In genomic region chr6:80553071-80553740, GRCh38 we compare ENCODE assay signal across 20 cellular contexts.
DNase-seq lines count a peak whose midpoint lies in the region; ATAC-seq and TF ChIP-seq lines count a peak whose summit lies in the region.
"Had no signal": no experiment of that assay in that cellular context is flagged by ENCODE, and none has a peak within 500 bp of the region (broad histone marks: within the 10 kb centered on the region; RNA-seq: fewer than 3 reads in every experiment).

No MANE protein-coding gene starts in this region.

- no peak overlapping the region for H2BK120ac ChIP-seq in neuronal stem cell (ENCODE audit: low read depth, low read length)

- H3K4me3 Mint-ChIP-seq in CD4-positive, alpha-beta T cell, result no peak overlapping the region
- H3K4me3 Mint-ChIP-seq in naive thymus-derived CD8-positive, alpha-beta T cell, result no peak overlapping the region
- no peak overlapping the region for H3K4me3 Mint-ChIP-seq in activated T-helper 17 cell treated with anti-CD3 and anti-CD28 coated beads, Interleukin-2, amount 50 U/mL, for 72 hours
- H3K4me3 Mint-ChIP-seq: activated B cell treated with CpG ODN at 0.5 μM for 24 hours; activated naive CD8-positive, alpha-beta T cell treated with anti-CD3 and anti-CD28 coated beads, Interleukin-2, amount 50 U/mL, for 24 hours; activated T-helper 1 cell treated with anti-CD3 and anti-CD28 coated beads, Interleukin-12 subunit alpha, Interleukin-12 subunit beta, Interleukin-2, Interleukin-4 antibody, amounts not matched to agents 30 ng/mL and 10 ng/mL and 1 ng/mL, durations not matched to agents 14 hours and 24 hours and 36 hours; HFFc6; IgD-negative memory B cell; T-helper 1 cell treated with Interleukin-12 subunit alpha and Interleukin-12 subunit beta and Interleukin-4 antibody, amounts not matched to agents 30 μg/mL and 1 μg/mL, for 36 hours had no signal

- H3K9ac ChIP-seq in HUES48 (ENCODE audit: low read depth, low read length) (no peak overlapping the region), neuronal stem cell (ENCODE audit: low read depth, low read length, poor library complexity) (no peak overlapping the region)

- H2BK15ac ChIP-seq in neuronal stem cell (ENCODE audit: low read length), result no peak overlapping the region

- peak overlapping the region; percentile 53 for H2AFZ ChIP-seq in neuronal stem cell (ENCODE audit: low read length)

- H4K91ac ChIP-seq in neuronal stem cell (ENCODE audit: low read depth, low read length, poor library complexity), result no peak overlapping the region

- WGBS in neuronal stem cell (ENCODE audit: extremely low coverage in 2 of 2, insufficient read length in 2 of 2, insufficient replicate concordance in 1 of 2), 2 donors, result no CpG with 5 or more reads among the region's 5 CpGs

- intact Hi-C loops in CD4-positive, alpha-beta T cell (cut with DNase I, micrococcal nuclease), result no loop called here

- H4K8ac ChIP-seq in neuronal stem cell (ENCODE audit: low read depth, low read length), result no peak overlapping the region

- H3K36me3 Mint-ChIP-seq in CD4-positive, alpha-beta T cell (ENCODE audit: low read depth), result no peaks in the 10 kb centered on the region
- no peaks in the 10 kb centered on the region for H3K36me3 Mint-ChIP-seq in naive thymus-derived CD8-positive, alpha-beta T cell
- H3K36me3 Mint-ChIP-seq in activated T-helper 17 cell treated with anti-CD3 and anti-CD28 coated beads, Interleukin-2, amount 50 U/mL, for 72 hours (ENCODE audit: low read depth), result no peaks in the 10 kb centered on the region
- H3K36me3 Mint-ChIP-seq: IgD-negative memory B cell had no signal

- TF ChIP-seq CTCF in WERI-Rb-1 (IDR thresholded peaks at IDR 0.05; ENCODE audit: low read depth, low read length) (no peak), fibroblast of the aortic adventitia (IDR thresholded peaks at IDR 0.05; ENCODE audit: insufficient read depth, low read length) (no peak)
- TF ChIP-seq CTCF in CD4-positive, alpha-beta T cell (IDR thresholded peaks at IDR 0.05), result no peak

- POLR2A ChIA-PET in CD4-positive, alpha-beta T cell (lab: Charles Lee), result no interaction called here
- POLR2A ChIA-PET in naive thymus-derived CD8-positive, alpha-beta T cell (lab: Charles Lee), result no interaction called here

- H3K4me2 ChIP-seq in neuronal stem cell (ENCODE audit: insufficient read depth, low read length, poor library complexity, severe bottlenecking), result no peak overlapping the region

- DNase-seq in WERI-Rb-1 (peak; percentile 73), fibroblast of the aortic adventitia (ENCODE audit: low read depth) (peak; percentile 78), neuronal stem cell (ENCODE audit: low spot score) (peak; percentile 32)
- no peak for DNase-seq in CD4-positive, alpha-beta T cell
- DNase-seq in naive thymus-derived CD8-positive, alpha-beta T cell, result no peak
- DNase-seq: activated B cell treated with CpG ODN at 0.5 μM for 24 hours; activated naive CD8-positive, alpha-beta T cell treated with anti-CD3 and anti-CD28 coated beads, Interleukin-2, amount 50 U/mL, for 24 hours; BE2C; colonic mucosa; HFFc6; NCI-H774; stimulated activated naive CD4-positive, alpha-beta T cell had no signal

- no peak overlapping the region for H2BK5ac ChIP-seq in neuronal stem cell (ENCODE audit: low read length)

- no peak for ATAC-seq in GM19324 (IDR thresholded peaks at IDR 0.05; ENCODE audit: low FRiP score, unreplicated experiment)
- no peak for ATAC-seq in CD4-positive, alpha-beta T cell (ENCODE audit: poor library complexity)
- no peak for ATAC-seq in naive thymus-derived CD8-positive, alpha-beta T cell
- no peak for ATAC-seq in activated T-helper 17 cell treated with anti-CD3 and anti-CD28 coated beads, Interleukin-2, amount 50 U/mL, for 72 hours (replicated peaks)
- ATAC-seq: activated naive CD8-positive, alpha-beta T cell treated with anti-CD3 and anti-CD28 coated beads, Interleukin-2, amount 50 U/mL, for 24 hours had no signal

- no peak overlapping the region for H3K23ac ChIP-seq in neuronal stem cell (ENCODE audit: low read depth, low read length, poor library complexity)

- H3K27me3 ChIP-seq in HUES48 (ENCODE audit: control insufficient read depth, insufficient read depth, low read length) (no peaks in the 10 kb centered on the region), WERI-Rb-1 (ENCODE audit: insufficient read depth, low read depth, severe bottlenecking) (no peaks in the 10 kb centered on the region), neuronal stem cell (ENCODE audit: control insufficient read depth in 3 of 3, insufficient read depth in 3 of 3, low read depth in 1 of 3, low read length in 3 of 3) (peaks cover 0 to 2% (median 0%) of the 10 kb centered on the region in 3 experiments)
- H3K27me3 ChIP-seq in CD4-positive, alpha-beta T cell (ENCODE audit: control insufficient read depth, insufficient read depth, low read length), result no peaks in the 10 kb centered on the region
- H3K27me3 ChIP-seq: BE2C, colonic mucosa had no signal

- H3K27me3 Mint-ChIP-seq in CD4-positive, alpha-beta T cell, result no peaks in the 10 kb centered on the region
- H3K27me3 Mint-ChIP-seq in naive thymus-derived CD8-positive, alpha-beta T cell, result peaks cover 0 to 3% (median 0%) of the 10 kb centered on the region in 5 donors
- no peaks in the 10 kb centered on the region for H3K27me3 Mint-ChIP-seq in activated T-helper 17 cell treated with anti-CD3 and anti-CD28 coated beads, Interleukin-2, amount 50 U/mL, for 72 hours
- H3K27me3 Mint-ChIP-seq: activated B cell treated with CpG ODN at 0.5 μM for 24 hours; activated naive CD8-positive, alpha-beta T cell treated with anti-CD3 and anti-CD28 coated beads, Interleukin-2, amount 50 U/mL, for 24 hours; IgD-negative memory B cell had no signal

- H3K4ac ChIP-seq in neuronal stem cell (ENCODE audit: low read length), result no peak overlapping the region

- no peaks in the 10 kb centered on the region for H3K79me1 ChIP-seq in neuronal stem cell (ENCODE audit: low read depth, low read length)

- H3K9me3 ChIP-seq in HUES48 (ENCODE audit: control insufficient read depth, insufficient read depth, low read length) (peaks cover 10% of the 10 kb centered on the region), WERI-Rb-1 (ENCODE audit: severe bottlenecking) (peaks cover 3% of the 10 kb centered on the region), neuronal stem cell (replicated peaks in 1 of 2; ENCODE audit: control insufficient read depth in 2 of 2, insufficient read depth in 1 of 2, low read depth in 1 of 2, low read length in 2 of 2) (peaks cover 4 to 8% of the 10 kb centered on the region in 2 donors)
- H3K9me3 ChIP-seq in CD4-positive, alpha-beta T cell (ENCODE audit: control insufficient read depth, low read length), result no peaks in the 10 kb centered on the region
- H3K9me3 ChIP-seq: BE2C, colonic mucosa had no signal

- peaks cover 4% of the 10 kb centered on the region for H3K9me3 Mint-ChIP-seq in CD4-positive, alpha-beta T cell
- no peaks in the 10 kb centered on the region for H3K9me3 Mint-ChIP-seq in naive thymus-derived CD8-positive, alpha-beta T cell
- H3K9me3 Mint-ChIP-seq in activated T-helper 17 cell treated with anti-CD3 and anti-CD28 coated beads, Interleukin-2, amount 50 U/mL, for 72 hours, result no peaks in the 10 kb centered on the region
- H3K9me3 Mint-ChIP-seq: activated B cell treated with CpG ODN at 0.5 μM for 24 hours; activated naive CD8-positive, alpha-beta T cell treated with anti-CD3 and anti-CD28 coated beads, Interleukin-2, amount 50 U/mL, for 24 hours; activated T-helper 1 cell treated with anti-CD3 and anti-CD28 coated beads, Interleukin-12 subunit alpha, Interleukin-12 subunit beta, Interleukin-2, Interleukin-4 antibody, amounts not matched to agents 30 ng/mL and 10 ng/mL and 1 ng/mL, durations not matched to agents 14 hours and 24 hours and 36 hours; HFFc6; IgD-negative memory B cell; T-helper 1 cell treated with Interleukin-12 subunit alpha and Interleukin-12 subunit beta and Interleukin-4 antibody, amounts not matched to agents 30 μg/mL and 1 μg/mL, for 36 hours had no signal

- H3K27ac Mint-ChIP-seq in CD4-positive, alpha-beta T cell, result no peak overlapping the region
- H3K27ac Mint-ChIP-seq in naive thymus-derived CD8-positive, alpha-beta T cell, result no peak overlapping the region
- H3K27ac Mint-ChIP-seq in activated T-helper 17 cell treated with anti-CD3 and anti-CD28 coated beads, Interleukin-2, amount 50 U/mL, for 72 hours, result no peak overlapping the region
- H3K27ac Mint-ChIP-seq: activated B cell treated with CpG ODN at 0.5 μM for 24 hours; activated naive CD8-positive, alpha-beta T cell treated with anti-CD3 and anti-CD28 coated beads, Interleukin-2, amount 50 U/mL, for 24 hours; activated T-helper 1 cell treated with anti-CD3 and anti-CD28 coated beads, Interleukin-12 subunit alpha, Interleukin-12 subunit beta, Interleukin-2, Interleukin-4 antibody, amounts not matched to agents 30 ng/mL and 10 ng/mL and 1 ng/mL, durations not matched to agents 14 hours and 24 hours and 36 hours; HFFc6; IgD-negative memory B cell; T-helper 1 cell treated with Interleukin-12 subunit alpha and Interleukin-12 subunit beta and Interleukin-4 antibody, amounts not matched to agents 30 μg/mL and 1 μg/mL, for 36 hours had no signal

- CTCF ChIA-PET in CD4-positive, alpha-beta T cell (lab: Charles Lee), result no interaction called here

- H3K36me3 ChIP-seq in HUES48 (ENCODE audit: control insufficient read depth, insufficient read depth, low read length) (no peaks in the 10 kb centered on the region), WERI-Rb-1 (no peaks in the 10 kb centered on the region), neuronal stem cell (replicated peaks in 1 of 2; ENCODE audit: control insufficient read depth in 2 of 2, insufficient read depth in 2 of 2, low read length in 2 of 2) (no peaks in the 10 kb centered on the region)
- H3K36me3 ChIP-seq: BE2C, colonic mucosa had no signal

- no peak overlapping the region for H2AK5ac ChIP-seq in neuronal stem cell (ENCODE audit: low read depth, low read length)

- no peak overlapping the region for H3K18ac ChIP-seq in neuronal stem cell (ENCODE audit: low read length)

- H3K27ac ChIP-seq in HUES48 (ENCODE audit: low read depth, low read length), result peak overlapping the region; percentile 52
- peak overlapping the region; percentile 95 for H3K27ac ChIP-seq in WERI-Rb-1
- no peak overlapping the region for H3K27ac ChIP-seq in neuronal stem cell (replicated peaks; ENCODE audit: low read length)
- no peak overlapping the region for H3K27ac ChIP-seq in CD4-positive, alpha-beta T cell (ENCODE audit: low read depth, low read length)
- H3K27ac ChIP-seq: colonic mucosa, epithelial cell of prostate, RWPE1 had no signal

- no peak overlapping the region for H3K14ac ChIP-seq in neuronal stem cell (ENCODE audit: low read length)

- no peaks in the 10 kb centered on the region; the same call in 1 of the 2 replicates for H3K4me1 ChIP-seq in HUES48 (ENCODE audit: control insufficient read depth, insufficient read depth, low read length)
- H3K4me1 ChIP-seq in neuronal stem cell (ENCODE audit: control insufficient read depth in 2 of 2, insufficient read depth in 1 of 2, low read depth in 1 of 2, low read length in 2 of 2), result peaks cover 1 to 24% of the 10 kb centered on the region in 2 donors
- H3K4me1 ChIP-seq: BE2C, colonic mucosa had no signal

- no peak overlapping the region for H2BK12ac ChIP-seq in neuronal stem cell (ENCODE audit: low read length)

- no peaks in the 10 kb centered on the region for H3K4me1 Mint-ChIP-seq in CD4-positive, alpha-beta T cell (ENCODE audit: low read depth)
- no peaks in the 10 kb centered on the region for H3K4me1 Mint-ChIP-seq in naive thymus-derived CD8-positive, alpha-beta T cell
- H3K4me1 Mint-ChIP-seq in activated T-helper 17 cell treated with anti-CD3 and anti-CD28 coated beads, Interleukin-2, amount 50 U/mL, for 72 hours, result no peaks in the 10 kb centered on the region
- H3K4me1 Mint-ChIP-seq: activated B cell treated with CpG ODN at 0.5 μM for 24 hours; activated naive CD8-positive, alpha-beta T cell treated with anti-CD3 and anti-CD28 coated beads, Interleukin-2, amount 50 U/mL, for 24 hours had no signal

- H3K4me3 ChIP-seq in HUES48 (ENCODE audit: low read depth, low read length) (no peak overlapping the region), WERI-Rb-1 (ENCODE audit: low read depth, low read length) (no peak overlapping the region), fibroblast of the aortic adventitia (ENCODE audit: low read depth, low read length) (no peak overlapping the region), neuronal stem cell (ENCODE audit: low read length in 2 of 2) (no peak overlapping the region)
- H3K4me3 ChIP-seq: colonic mucosa had no signal

Comparison
In these comparisons a context has a peak if more than half of its experiments do, and no peak if none do; other contexts are left out.
1. H3K27ac ChIP-seq: peak in HUES48 (single experiment) and WERI-Rb-1 (single experiment); none in neuronal stem cell (single experiment) and CD4-positive, alpha-beta T cell (single experiment).
2. DNase-seq: peak in WERI-Rb-1 (single experiment), fibroblast of the aortic adventitia (single experiment) and neuronal stem cell (single experiment); none in CD4-positive, alpha-beta T cell (0 of 10) and naive thymus-derived CD8-positive, alpha-beta T cell (0 of 10).